Comparison of ENCODE assay signal across 8 cellular contexts in the genomic region with DNA sequence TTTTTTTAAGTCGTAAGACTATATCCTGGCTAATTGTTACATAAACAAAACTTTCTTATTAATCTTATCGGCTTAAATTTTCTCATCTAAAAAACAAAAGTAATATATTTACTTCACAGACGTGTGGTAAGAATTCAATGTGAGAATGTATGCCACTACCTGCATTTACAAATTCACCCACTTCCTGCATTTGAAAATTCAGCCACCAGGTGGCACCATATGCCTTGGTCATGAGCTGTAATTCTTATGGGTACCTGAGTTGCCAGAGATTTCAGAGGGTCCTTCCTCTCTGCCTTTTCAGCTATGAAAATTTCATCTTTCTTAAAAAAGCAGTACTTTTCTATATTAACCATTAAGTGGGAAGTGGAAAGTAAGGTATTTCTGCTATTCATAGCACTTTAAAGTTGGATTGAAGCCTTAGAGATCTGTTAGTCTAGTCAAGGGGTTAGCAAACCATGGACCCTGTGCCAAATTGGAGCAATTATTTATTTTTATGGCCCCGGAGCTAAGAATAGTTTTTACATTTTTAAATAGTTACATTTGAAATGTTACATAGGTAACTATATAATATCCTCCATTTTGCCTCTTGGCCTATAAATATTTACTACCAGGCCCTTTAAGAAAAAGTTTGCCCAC.
DNase-seq lines count a peak whose midpoint lies in the region; ATAC-seq and TF ChIP-seq lines count a peak whose summit lies in the region.

No MANE protein-coding gene starts in this region.

- BruUV-seq in Caco-2 (replicated peaks; lab: Mats Ljungman, UMichigan), result no TSS peak

- ATAC-seq in thoracic aorta (ENCODE audit: insufficient number of reproducible peaks, low FRiP score, low read depth) (no peak), HG03457 (IDR thresholded peaks at IDR 0.05; ENCODE audit: unreplicated experiment) (no peak)

- H3K27me3 ChIP-seq in Caco-2 (replicated peaks; ENCODE audit: control insufficient read depth, insufficient read depth, low read length) (no peaks in the 10 kb centered on the region), thoracic aorta (replicated peaks; ENCODE audit: insufficient read depth) (no peaks in the 10 kb centered on the region)

- CTCF ChIA-PET in Caco-2 (lab: Charles Lee) (interaction anchor here (0.6 to 2.0 kb wide), 11 partner anchors 9 to 519 kb away, joined by 3 to 14 read pairs (median 5); no protein-coding TSS in a partner anchor), RWPE1 (lab: Yijun Ruan, JAX) (interaction anchor here (0.7 to 1.2 kb wide), 4 partner anchors 9 to 334 kb away, joined by 3 to 8 read pairs (median 3); a partner anchor contains a TSS)

- no peaks in the 10 kb centered on the region for H3K9me3 Mint-ChIP-seq in Caco-2 (ENCODE audit: unreplicated experiment)

- DNase-seq in Caco-2, result peak; percentile 66 to 74
- peak; percentile 35 for DNase-seq in HS-5 (ENCODE audit: low read depth)
- DNase-seq in RWPE1 (ENCODE audit: low spot score), result peak; percentile 77
- DNase-seq in activated T-helper 1 cell treated with anti-CD3 and anti-CD28 coated beads, Interleukin-2, amount 50 U/mL, for 16 hours (ENCODE audit: low read depth in 1 of 2, low spot score in 1 of 2), result peak; percentile 41 to 47
- DNase-seq in fibroblast of the aortic adventitia (ENCODE audit: low read depth), result peak; percentile 78
- DNase-seq in nucleus accumbens (lab: John Stamatoyannopoulos, UW), result peak in 36 of 56 donors; percentile 6 to 82 (median 30)
- DNase-seq in thoracic aorta (ENCODE audit: low spot score), result peak; percentile 19

- H3K4me1 ChIP-seq in Caco-2 (no peaks in the 10 kb centered on the region), thoracic aorta (ENCODE audit: control insufficient read depth in 1 of 2, low read depth in 2 of 2) (peaks cover 0 to 25% of the 10 kb centered on the region in 2 donors)

- H3K36me3 ChIP-seq in Caco-2 (ENCODE audit: control insufficient read depth, insufficient read depth, low read length) (no peaks in the 10 kb centered on the region), thoracic aorta (peaks cover 5% of the 10 kb centered on the region)

- H3K4me3 Mint-ChIP-seq in Caco-2 (ENCODE audit: unreplicated experiment), result no peak overlapping the region

- POLR2A ChIA-PET in Caco-2 (lab: Charles Lee), result no interaction called here
- POLR2A ChIA-PET in RWPE1 (lab: Yijun Ruan, JAX; ENCODE audit: low non-redundant PET), result no interaction called here

- no peak overlapping the region for H3K4me3 ChIP-seq in Caco-2 (ENCODE audit: low read depth, low read length)
- H3K4me3 ChIP-seq in fibroblast of the aortic adventitia (ENCODE audit: low read depth, low read length), result no peak overlapping the region
- H3K4me3 ChIP-seq in thoracic aorta, result no peak overlapping the region

- no peaks in the 10 kb centered on the region for H3K4me1 Mint-ChIP-seq in Caco-2 (ENCODE audit: low read depth, unreplicated experiment)

- H3K36me3 Mint-ChIP-seq in Caco-2 (ENCODE audit: insufficient read depth, unreplicated experiment), result no peaks in the 10 kb centered on the region

- no peak overlapping the region for H3K27ac Mint-ChIP-seq in Caco-2 (ENCODE audit: unreplicated experiment)

- intact Hi-C loops in Caco-2 (cut with micrococcal nuclease; ENCODE audit: unreplicated experiment), result loop anchor here (1.0 to 10.0 kb wide), 4 partner anchors 24 to 456 kb away; a partner anchor contains a TSS

- H3K27ac ChIP-seq in RWPE1 (no peak overlapping the region), thoracic aorta (peak overlapping the region in 1 of 2 donors; percentile 14)

- TF ChIP-seq CTCF in Caco-2 (IDR thresholded peaks at IDR 0.05; ENCODE audit: insufficient read depth in 1 of 2, low read depth in 1 of 2, low read length in 1 of 2, severe bottlenecking in 1 of 2, unreplicated experiment in 1 of 2) (peak; percentile 69 to 71), RWPE1 (conservative IDR thresholded peaks at IDR 0.05; ENCODE audit: low read depth) (peak; percentile 97), fibroblast of the aortic adventitia (IDR thresholded peaks at IDR 0.05; ENCODE audit: insufficient read depth, low read length) (peak; percentile 90), thoracic aorta (IDR thresholded peaks at IDR 0.05) (peak; percentile 83)

- H3K27me3 Mint-ChIP-seq in Caco-2 (ENCODE audit: insufficient read depth, unreplicated experiment), result no peaks in the 10 kb centered on the region

- no peaks in the 10 kb centered on the region for H3K9me3 ChIP-seq in Caco-2
- H3K9me3 ChIP-seq in thoracic aorta, result no peaks in the 10 kb centered on the region

Comparison
In these comparisons a context has a peak if more than half of its experiments do, and no peak if none do; other contexts are left out.
1. DNase-seq: peak in every context shown above with its lines; median percentile 78 in fibroblast of the aortic adventitia; 77 in RWPE1; 70 in Caco-2; 44 in activated T-helper 1 cell treated with anti-CD3 and anti-CD28 coated beads, Interleukin-2, amount 50 U/mL, for 16 hours; 35 in HS-5; 30 in nucleus accumbens; 19 in thoracic aorta.